2 cellular contexts compared by ENCODE assay signal in genomic region chr7:129434172-129434845, GRCh38.
TF ChIP-seq lines count a peak whose summit lies in the region.

STRIP2 (plus strand) TSS chr7:129434432; CDS start chr7:129434473, 41 bp downstream.

TF ChIP-seq in A549, 52 proteins besides CTCF, POLR2A, EP300 and RAD21 (continued from another document):
- TF ChIP-seq BCL3 (IDR thresholded peaks at IDR 0.05) (no peak), HMGXB4 (CRISPR knock-in tag; IDR thresholded peaks at IDR 0.05; ENCODE audit: borderline replicate concordance) (no peak), HEYL (CRISPR knock-in tag; IDR thresholded peaks at IDR 0.05) (no peak), CBX8 (IDR thresholded peaks at IDR 0.05) (no peak), E2F6 (IDR thresholded peaks at IDR 0.05; ENCODE audit: borderline replicate concordance, low read depth) (peak; percentile 55; the same call in 1 of the 2 replicates), GATA3 (IDR thresholded peaks at IDR 0.05; ENCODE audit: borderline replicate concordance) (no peak), RFX5 (IDR thresholded peaks at IDR 0.05) (0 out of 2 replicates have a peak, but pooled peaks have one; percentile 34), CEBPB (IDR thresholded peaks at IDR 0.05) (no peak), MYC (IDR thresholded peaks at IDR 0.05; ENCODE audit: borderline replicate concordance, low read length) (no peak), CHD2 (IDR thresholded peaks at IDR 0.05; ENCODE audit: low read length, partially characterized antibody) (no peak), FOXS1 (CRISPR knock-in tag; IDR thresholded peaks at IDR 0.05) (no peak), TP53 (CRISPR knock-in tag; IDR thresholded peaks at IDR 0.05) (no peak), ZSCAN20 (CRISPR knock-in tag; IDR thresholded peaks at IDR 0.05) (no peak), PBX3 (IDR thresholded peaks at IDR 0.05) (no peak), TFCP2L1 (CRISPR knock-in tag; IDR thresholded peaks at IDR 0.05) (no peak), FOSL2 (IDR thresholded peaks at IDR 0.05) (no peak), FOSL2 (CRISPR knock-in tag; IDR thresholded peaks at IDR 0.05) (no peak), HOXB5 (CRISPR knock-in tag; IDR thresholded peaks at IDR 0.05) (no peak), CBX2 (IDR thresholded peaks at IDR 0.05; ENCODE audit: borderline replicate concordance, low read depth) (no peak), RNF2 (IDR thresholded peaks at IDR 0.05; ENCODE audit: borderline replicate concordance, low read depth) (peak; percentile 90), POLR2AphosphoS2 (conservative IDR thresholded peaks at IDR 0.05; ENCODE audit: low read length) (no peak), EHMT2 (IDR thresholded peaks at IDR 0.05; ENCODE audit: low read depth) (no peak), NR3C1 (IDR thresholded peaks at IDR 0.05) (no peak), SMC3 (IDR thresholded peaks at IDR 0.05) (no peak), BHLHE40 (IDR thresholded peaks at IDR 0.05; ENCODE audit: low read depth, low read length) (no peak), PHF8 (IDR thresholded peaks at IDR 0.05; ENCODE audit: borderline replicate concordance, low read depth) (peak; percentile 24; the same call in 1 of the 2 replicates), JUN (IDR thresholded peaks at IDR 0.05) (0 out of 5 replicates have a peak, but pooled peaks of 1 of the 2 experiments have one; percentile 24), RCOR1 (IDR thresholded peaks at IDR 0.05; ENCODE audit: low read depth, low read length) (no peak), ELK1 (IDR thresholded peaks at IDR 0.05; ENCODE audit: low read depth, low read length) (no peak), MAX (IDR thresholded peaks at IDR 0.05) (peak; percentile 29; the same call in 1 of the 2 replicates)

TF ChIP-seq in GM12878, 131 proteins besides CTCF, POLR2A, EP300 and RAD21 (continued from another document and continues in another):
- TF ChIP-seq ZBTB4 (CRISPR knock-in tag; IDR thresholded peaks at IDR 0.05) = no peak
- TF ChIP-seq PML (IDR thresholded peaks at IDR 0.05; ENCODE audit: low read length) = no peak
- no peak for TF ChIP-seq CBFB (IDR thresholded peaks at IDR 0.05; ENCODE audit: low read depth)
- TF ChIP-seq HSF1 (IDR thresholded peaks at IDR 0.05; ENCODE audit: low read depth, low read length) = no peak
- no peak for TF ChIP-seq HDGF (IDR thresholded peaks at IDR 0.05)
- peak; percentile 77 for TF ChIP-seq IRF3 (IDR thresholded peaks at IDR 0.05)
- TF ChIP-seq BACH1 (IDR thresholded peaks at IDR 0.05; ENCODE audit: borderline replicate concordance) = 0 out of 2 replicates have a peak, but pooled peaks have one; percentile 42
- TF ChIP-seq ZZZ3 (IDR thresholded peaks at IDR 0.05; ENCODE audit: control insufficient read depth, insufficient read length, low read depth) = no peak
- peak; percentile 93 for TF ChIP-seq SP1 (IDR thresholded peaks at IDR 0.05; ENCODE audit: low read depth, low read length)
- peak; percentile 46; the same call in 1 of the 2 replicates for TF ChIP-seq SREBF1 (IDR thresholded peaks at IDR 0.05; ENCODE audit: low read length)
- TF ChIP-seq FOS (IDR thresholded peaks at IDR 0.05; ENCODE audit: borderline replicate concordance, extremely low read depth, insufficient read length) = peak; percentile 32
- TF ChIP-seq RELB (IDR thresholded peaks at IDR 0.05; ENCODE audit: low read depth) = 0 out of 2 replicates have a peak, but pooled peaks have one; percentile 41
- no peak for TF ChIP-seq PAX8 (IDR thresholded peaks at IDR 0.05)
- TF ChIP-seq HCFC1 (IDR thresholded peaks at IDR 0.05; ENCODE audit: low read length) = no peak
- TF ChIP-seq NR2F1 (conservative IDR thresholded peaks at IDR 0.05) = peak; percentile 75
- peak; percentile 76 for TF ChIP-seq LARP7 (IDR thresholded peaks at IDR 0.05)
- peak; percentile 43; the same call in 1 of the 2 replicates for TF ChIP-seq JUND (IDR thresholded peaks at IDR 0.05; ENCODE audit: low read depth, low read length)
- TF ChIP-seq GATAD2B (conservative IDR thresholded peaks at IDR 0.05; ENCODE audit: low read depth) = peak; percentile 77
- TF ChIP-seq E2F4 (IDR thresholded peaks at IDR 0.05; ENCODE audit: low read depth, low read length) = no peak
- peak; percentile 35; the same call in 1 of the 2 replicates for TF ChIP-seq MXI1 (IDR thresholded peaks at IDR 0.05; ENCODE audit: low read depth, low read length)
- no peak for TF ChIP-seq CHD4 (IDR thresholded peaks at IDR 0.05)
- TF ChIP-seq BHLHE40 (IDR thresholded peaks at IDR 0.05; ENCODE audit: borderline replicate concordance in 1 of 2, low read depth in 2 of 2, low read length in 1 of 2) = peak in 1 of 2 experiments; percentile 56; a peak in 2 of 4 replicates
- TF ChIP-seq MEF2A (IDR thresholded peaks at IDR 0.05; ENCODE audit: insufficient read depth, low read depth, low read length) = no peak
- TF ChIP-seq CHD2 (IDR thresholded peaks at IDR 0.05; ENCODE audit: borderline replicate concordance, low read depth, low read length) = no peak; the same call in 1 of the 2 replicates
- TF ChIP-seq BRCA1 (IDR thresholded peaks at IDR 0.05; ENCODE audit: low read depth, low read length) = no peak
- peak; percentile 94 for TF ChIP-seq KLF5 (IDR thresholded peaks at IDR 0.05; ENCODE audit: partially characterized antibody)
- TF ChIP-seq TCF3 (IDR thresholded peaks at IDR 0.05; ENCODE audit: borderline replicate concordance, insufficient read depth, low read depth, low read length) = no peak
- 0 out of 2 replicates have a peak, but pooled peaks have one; percentile 74 for TF ChIP-seq BCLAF1 (IDR thresholded peaks at IDR 0.05)
- TF ChIP-seq REST (IDR thresholded peaks at IDR 0.05; ENCODE audit: low read depth, low read length) = 0 out of 2 replicates have a peak, but pooled peaks have one; percentile 15
- TF ChIP-seq TARDBP (IDR thresholded peaks at IDR 0.05; ENCODE audit: borderline replicate concordance) = no peak
- no peak for TF ChIP-seq MLLT1 (IDR thresholded peaks at IDR 0.05)
- peak; percentile 94 for TF ChIP-seq CHD1 (IDR thresholded peaks at IDR 0.05; ENCODE audit: low read depth, low read length)
- no peak for TF ChIP-seq MTA2 (IDR thresholded peaks at IDR 0.05; ENCODE audit: low read depth)
